Comparison of ENCODE assay signal across 11 cellular contexts in the genomic region with DNA sequence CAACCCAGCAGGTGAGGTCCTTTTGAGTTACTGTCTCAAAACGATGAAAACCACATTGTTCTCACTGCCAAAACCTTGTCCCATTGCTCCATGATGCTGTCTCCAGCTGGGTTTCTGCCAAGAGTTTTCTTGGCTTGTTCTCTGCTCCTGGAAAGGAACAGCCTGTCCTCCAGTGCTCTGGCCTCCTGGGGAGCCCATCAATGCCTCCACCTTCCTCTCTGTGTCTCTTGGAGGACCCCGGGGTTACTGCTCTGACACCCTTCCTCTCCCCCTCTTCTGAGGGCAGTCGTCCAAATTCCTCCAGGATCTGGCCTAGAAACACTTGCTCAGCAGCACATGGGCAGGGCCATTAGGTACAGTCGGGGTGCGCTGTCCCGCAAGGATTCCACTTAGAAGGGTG.
DNase-seq lines count a peak whose midpoint lies in the region; ATAC-seq and TF ChIP-seq lines count a peak whose summit lies in the region.
"Had no signal": no experiment of that assay in that cellular context is flagged by ENCODE, and none has a peak within 500 bp of the region (broad histone marks: within the 10 kb centered on the region; RNA-seq: fewer than 3 reads in every experiment).

No MANE protein-coding gene starts in this region.

- H3K36me3 Mint-ChIP-seq in CD4-positive, alpha-beta memory T cell = no peaks in the 10 kb centered on the region

- no peak for DNase-seq in CD4-positive, alpha-beta memory T cell
- DNase-seq in astrocyte of the cerebellum (ENCODE audit: low read depth) (peak; percentile 58), left ventricle myocardium inferior (peak; percentile 76), pons (ENCODE audit: low spot score) (peak; percentile 81), HAP-1 (ENCODE audit: low spot score in 2 of 2) (no peak), OCI-M2 (lab: John Stamatoyannopoulos, UW; ENCODE audit: unreplicated experiment) (no peak)
- no peak for DNase-seq in activated CD4-positive, CD25-positive, alpha-beta regulatory T cell (lab: John Stamatoyannopoulos, UW)
- DNase-seq: NCI-H1048 had no signal

- no peaks in the 10 kb centered on the region for H3K9me3 ChIP-seq in CD4-positive, alpha-beta memory T cell (ENCODE audit: control insufficient read depth in 1 of 2, low read length in 2 of 2)
- peaks cover 15% of the 10 kb centered on the region for H3K9me3 ChIP-seq in left ventricle myocardium inferior (replicated peaks)
- no peaks in the 10 kb centered on the region for H3K9me3 ChIP-seq in HAP-1

- H3K27me3 ChIP-seq in CD4-positive, alpha-beta memory T cell (ENCODE audit: insufficient read depth, low read length) = no peaks in the 10 kb centered on the region
- H3K27me3 ChIP-seq in left ventricle myocardium inferior (ENCODE audit: low read depth) = no peaks in the 10 kb centered on the region
- no peaks in the 10 kb centered on the region for H3K27me3 ChIP-seq in HAP-1 (ENCODE audit: low read depth)

- H3K36me3 ChIP-seq in CD4-positive, alpha-beta memory T cell (ENCODE audit: insufficient read depth, low read length) = no peaks in the 10 kb centered on the region
- no peaks in the 10 kb centered on the region for H3K36me3 ChIP-seq in left ventricle myocardium inferior
- no peaks in the 10 kb centered on the region for H3K36me3 ChIP-seq in HAP-1 (replicated peaks)

- H3K27ac ChIP-seq in CD4-positive, alpha-beta memory T cell (ENCODE audit: low read depth, low read length) = no peak overlapping the region
- peak overlapping the region; percentile 67 for H3K27ac ChIP-seq in left ventricle myocardium inferior (replicated peaks)
- H3K27ac ChIP-seq: HL-60, SK-N-MC had no signal

- peaks cover 0 to 2% of the 10 kb centered on the region in 2 donors for H3K27me3 Mint-ChIP-seq in CD4-positive, alpha-beta memory T cell

- H3K4me3 ChIP-seq in CD4-positive, alpha-beta memory T cell (ENCODE audit: low read length in 2 of 2) = no peak overlapping the region
- H3K4me3 ChIP-seq in astrocyte of the cerebellum (ENCODE audit: low read depth, low read length) = no peak overlapping the region
- no peak overlapping the region for H3K4me3 ChIP-seq in left ventricle myocardium inferior
- no peak overlapping the region for H3K4me3 ChIP-seq in HAP-1
- H3K4me3 ChIP-seq: SK-N-MC had no signal

- in situ Hi-C loops in astrocyte of the cerebellum (cut with HindIII; ENCODE audit: low sequenced_read_pairs) = no loop called here
- in situ Hi-C loops in HAP-1 (cut with MboI; ENCODE audit: low sequenced_read_pairs) = no loop called here

- POLR2A ChIA-PET in CD4-positive, alpha-beta memory T cell (lab: Charles Lee; ENCODE audit: partially characterized antibody) = interaction anchor here (1.8 kb wide), 1 partner anchor 12 kb away, joined by 6 read pairs; no protein-coding TSS in a partner anchor

- H3K4me1 ChIP-seq in CD4-positive, alpha-beta memory T cell (ENCODE audit: insufficient read depth, low read length) = peaks cover 19% of the 10 kb centered on the region
- H3K4me1 ChIP-seq in left ventricle myocardium inferior (peaks cover 35% of the 10 kb centered on the region), HAP-1 (no peaks in the 10 kb centered on the region)

- TF ChIP-seq POLR2A in GM18505 (IDR thresholded peaks at IDR 0.05; ENCODE audit: borderline replicate concordance, extremely low read depth, insufficient read depth, insufficient read length) = no peak

- CTCF ChIA-PET in CD4-positive, alpha-beta memory T cell (lab: Charles Lee; ENCODE audit: partially characterized antibody) = interaction anchor here (1.0 kb wide), 1 partner anchor 65 kb away, joined by 6 read pairs; no protein-coding TSS in a partner anchor

- H3K27ac Mint-ChIP-seq in CD4-positive, alpha-beta memory T cell = peak overlapping the region in 2 of 7 donors; percentile 6 to 24

- intact Hi-C loops in CD4-positive, alpha-beta memory T cell (cut with micrococcal nuclease) = no loop called here
- intact Hi-C loops in left ventricle myocardium inferior (cut with micrococcal nuclease) = no loop called here

- peak overlapping the region in 6 of 8 donors; percentile 11 to 75 (median 37) for H3K4me3 Mint-ChIP-seq in CD4-positive, alpha-beta memory T cell

- ATAC-seq in GM18505 (IDR thresholded peaks at IDR 0.05; ENCODE audit: unreplicated experiment) = no peak

- H3K4me1 Mint-ChIP-seq in CD4-positive, alpha-beta memory T cell = peaks cover 18 to 31% (median 26%) of the 10 kb centered on the region in 4 donors

- peaks cover 0 to 15% (median 4%) of the 10 kb centered on the region in 8 donors for H3K9me3 Mint-ChIP-seq in CD4-positive, alpha-beta memory T cell

- TF ChIP-seq CTCF in astrocyte of the cerebellum (IDR thresholded peaks at IDR 0.05; ENCODE audit: low read depth, low read length, missing control alignments) (no peak), left ventricle myocardium inferior (IDR thresholded peaks at IDR 0.05; ENCODE audit: borderline replicate concordance) (no peak)

Comparison
In these comparisons a context has a peak if more than half of its experiments do, and no peak if none do; other contexts are left out.
1. DNase-seq: peak in astrocyte of the cerebellum (single experiment), left ventricle myocardium inferior (single experiment) and pons (single experiment); none in CD4-positive, alpha-beta memory T cell (0 of 5), activated CD4-positive, CD25-positive, alpha-beta regulatory T cell (0 of 4), HAP-1 (0 of 2) and OCI-M2 (single experiment).